8 cellular contexts compared by ENCODE assay signal in the genomic region with DNA sequence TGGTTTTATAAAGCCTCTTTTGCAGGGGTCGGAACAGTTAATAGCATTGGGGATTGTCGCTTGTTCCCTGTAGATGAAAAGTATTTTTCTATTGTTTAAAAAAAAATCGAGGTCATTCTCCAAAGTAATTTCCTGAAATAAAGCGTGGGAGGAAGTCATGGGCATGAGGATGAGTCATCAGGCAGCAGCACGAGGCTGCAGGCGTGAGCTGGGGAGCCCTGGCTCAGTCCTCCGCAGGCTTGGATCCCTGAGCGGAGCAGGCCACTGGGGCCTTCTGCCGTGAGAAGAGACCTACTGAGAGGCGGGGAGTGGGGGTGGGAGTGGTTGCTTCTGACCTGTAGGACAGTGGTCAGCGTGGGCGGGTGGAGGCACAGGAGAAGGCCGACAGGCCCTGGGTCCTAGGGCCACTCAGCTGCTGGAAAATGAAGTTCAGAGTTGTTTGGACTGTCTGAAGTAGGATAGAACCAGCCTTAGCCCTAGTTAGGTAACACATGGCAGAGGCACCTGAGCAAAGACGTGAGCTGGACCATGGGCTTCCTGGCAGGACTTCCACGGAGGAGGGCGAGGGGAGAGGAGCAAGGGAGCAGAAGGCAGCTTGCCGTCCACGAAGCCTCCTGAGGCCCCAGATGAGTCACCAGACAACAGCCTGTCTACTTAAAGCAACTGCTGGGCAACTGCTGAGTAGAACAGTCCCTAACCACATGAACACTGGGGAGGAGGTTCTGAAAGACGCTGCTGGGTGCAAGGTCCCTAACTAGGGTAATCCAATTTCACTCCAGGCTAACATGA. TPM values are rescaled to one million over a fixed set of nuclear protein-coding genes. Genes with fewer than 3 reads are reported as not detected.
DNase-seq lines count a peak whose midpoint lies in the region; ATAC-seq and TF ChIP-seq lines count a peak whose summit lies in the region.

No MANE protein-coding gene starts in this region.

- CTCF ChIA-PET in OCI-LY7 (lab: Charles Lee; ENCODE audit: unreplicated experiment): interaction anchor here (0.6 kb wide), 1 partner anchor 19 kb away, joined by 3 read pairs; no protein-coding TSS in a partner anchor

- H3K27ac ChIP-seq in esophagus squamous epithelium (peak overlapping the region; percentile 94 to 99 (median 96)), urinary bladder (ENCODE audit: low read depth) (peak overlapping the region; percentile 92), OCI-LY7 (ENCODE audit: low read depth, low read length, poor library complexity, severe bottlenecking) (no peak overlapping the region)

- H3K36me3 ChIP-seq in esophagus squamous epithelium: no peaks in the 10 kb centered on the region
- H3K36me3 ChIP-seq in urinary bladder (ENCODE audit: insufficient read depth): no peaks in the 10 kb centered on the region
- H3K36me3 ChIP-seq in OCI-LY7 (ENCODE audit: insufficient read depth, low read length): peaks cover 7% of the 10 kb centered on the region; the same call in 1 of the 2 replicates

- no peak overlapping the region for H2AFZ ChIP-seq in OCI-LY7 (ENCODE audit: low read length)

- H3K4me3 ChIP-seq in esophagus squamous epithelium (peak overlapping the region in 1 of 4 donors; percentile 22), urinary bladder (ENCODE audit: low read depth, low read length) (no peak overlapping the region), OCI-LY7 (ENCODE audit: low read depth, low read length, poor library complexity, severe bottlenecking) (no peak overlapping the region)

- in situ Hi-C loops in GM13976 (cut with MboI; ENCODE audit: low sequenced_read_pairs, unreplicated experiment): no loop called here

- POLR2A ChIA-PET in OCI-LY7 (lab: Charles Lee): interaction anchor here (0.6 to 1.5 kb wide), 3 partner anchors 10 to 49 kb away, joined by 3 to 5 read pairs (median 3); no protein-coding TSS in a partner anchor

- H3K27me3 ChIP-seq in esophagus squamous epithelium: no peaks in the 10 kb centered on the region

- no peaks in the 10 kb centered on the region for H3K9me3 ChIP-seq in esophagus squamous epithelium
- no peaks in the 10 kb centered on the region; the same call in 1 of the 2 replicates for H3K9me3 ChIP-seq in OCI-LY7 (ENCODE audit: low read length)

- peaks cover 19% of the 10 kb centered on the region for H3K9me3 Mint-ChIP-seq in nephron progenitor cell

- intact Hi-C loops in esophagus squamous epithelium (cut with DNase I): no loop called here
- intact Hi-C loops in OCI-LY7 (cut with micrococcal nuclease; ENCODE audit: unreplicated experiment): loop anchor here (10.0 kb wide), 1 partner anchor 477 kb away; a partner anchor contains a TSS

- no peaks in the 10 kb centered on the region for H4K20me1 ChIP-seq in OCI-LY7 (ENCODE audit: insufficient read depth, low read length)

- peak in 1 of 4 donors; percentile 53 for TF ChIP-seq POLR2A in esophagus squamous epithelium (IDR thresholded peaks at IDR 0.05)

- peaks cover 7% of the 10 kb centered on the region for H3K36me3 Mint-ChIP-seq in nephron progenitor cell (ENCODE audit: low read depth)

- H3K9me2 ChIP-seq in OCI-LY7 (ENCODE audit: insufficient read depth, low read length): no peaks in the 10 kb centered on the region

- peaks cover 30 to 72% (median 41%) of the 10 kb centered on the region in 3 donors for H3K4me1 ChIP-seq in esophagus squamous epithelium
- no peaks in the 10 kb centered on the region for H3K4me1 ChIP-seq in urinary bladder (ENCODE audit: insufficient read depth)
- H3K4me1 ChIP-seq in OCI-LY7 (ENCODE audit: insufficient read depth, low read length, poor library complexity, severe bottlenecking): peaks cover 15% of the 10 kb centered on the region

- BruUV-seq in OCI-LY7 (replicated peaks; lab: Mats Ljungman, UMichigan): no TSS peak

- H3K4me3 Mint-ChIP-seq in nephron progenitor cell: no peak overlapping the region

- peaks cover 23% of the 10 kb centered on the region for H3K4me1 Mint-ChIP-seq in nephron progenitor cell

- no peaks in the 10 kb centered on the region for H3K79me2 ChIP-seq in OCI-LY7 (ENCODE audit: insufficient read depth, low read depth, low read length)

- ATAC-seq in HG02938 (IDR thresholded peaks at IDR 0.05; ENCODE audit: unreplicated experiment): no peak

- H3K27me3 Mint-ChIP-seq in nephron progenitor cell (ENCODE audit: low read depth, poor library complexity): peaks cover 17% of the 10 kb centered on the region

- TF ChIP-seq CTCF in GM13976 (IDR thresholded peaks at IDR 0.05; ENCODE audit: borderline replicate concordance, control extremely low read depth, extremely low read depth, insufficient read depth, missing control alignments) (no peak), esophagus squamous epithelium (IDR thresholded peaks at IDR 0.05) (no peak), nephron progenitor cell (IDR thresholded peaks at IDR 0.05) (no peak), OCI-LY7 (conservative IDR thresholded peaks at IDR 0.05; ENCODE audit: low read length) (no peak)

- 4 to 13% methylated on average over 11 to 17 of the region's 19 CpGs for WGBS in esophagus squamous epithelium, 2 donors
- WGBS in urinary bladder: 18% methylated on average over 19 of the region's 19 CpGs

- DNase-seq in GM13976 (ENCODE audit: low spot score): peak; percentile 72
- peak; percentile 98 for DNase-seq in LHCN-M2 (ENCODE audit: low read depth)
- DNase-seq in activated CD8-positive, alpha-beta memory T cell treated with anti-CD3 and anti-CD28 coated beads for 24 hours: peak; percentile 65
- peak; percentile 26 for DNase-seq in esophagus squamous epithelium (lab: John Stamatoyannopoulos, UW)
- DNase-seq in nephron progenitor cell: no peak
- DNase-seq in OCI-LY7 (ENCODE audit: low spot score): no peak

- no peak overlapping the region for H3K4me2 ChIP-seq in OCI-LY7 (ENCODE audit: low read length)

- peak overlapping the region; percentile 33 for H3K27ac Mint-ChIP-seq in nephron progenitor cell

RNA-seq across cellular contexts. Expression of a gene that starts 21.1 kb away (rescaled TPM):
- total RNA-seq in LHCN-M2 (2014; rRNA removed) (247 and 288 TPM in 2 replicates), esophagus squamous epithelium (100 to 1,000 TPM; 234 to 565 (median 415) TPM), urinary bladder (81.3 TPM), OCI-LY7 (2022) (not detected in 2 replicates)
- polyA plus RNA-seq in LHCN-M2 (2012): 172 TPM
- 427 TPM for polyA plus RNA-seq in urinary bladder
- total RNA-seq in OCI-LY7 (2014; rRNA removed; shearing (Covaris generic)): not detected in 2 replicates

RNA-seq across cellular contexts. Expression of a gene that starts 56.5 kb away (rescaled TPM):
- total RNA-seq in LHCN-M2 (2014; rRNA removed) (117 and 196 TPM in 2 replicates), esophagus squamous epithelium (10 to 100 TPM; 35.3 to 85.3 (median 50.4) TPM), urinary bladder (38.3 TPM), OCI-LY7 (2022) (92.2 and 94.8 TPM in 2 replicates)
- polyA plus RNA-seq in LHCN-M2 (2012): 57.4 TPM
- polyA plus RNA-seq in urinary bladder: 56.1 TPM
- total RNA-seq in OCI-LY7 (2014; rRNA removed; shearing (Covaris generic)): 24.6 and 27.9 TPM in 2 replicates

Comparison
In these comparisons a context has a peak if more than half of its experiments do, and no peak if none do; other contexts are left out.
1. DNase-seq: peak in GM13976 (single experiment), LHCN-M2 (single experiment), activated CD8-positive, alpha-beta memory T cell treated with anti-CD3 and anti-CD28 coated beads for 24 hours (single experiment) and esophagus squamous epithelium (single experiment); none in nephron progenitor cell (single experiment) and OCI-LY7 (single experiment).
2. RNA of a gene that starts 21.1 kb away (total RNA-seq): 234 to 565 TPM in esophagus squamous epithelium, 247 to 288 TPM in LHCN-M2 and 81.3 TPM in urinary bladder (single experiment); not detected in OCI-LY7; every median in the first group is over 10 times any median in the second.